ENCODE assay signal across 15 cellular contexts in genomic region chr22:43131773-43132501, GRCh38. TPM values are rescaled to one million over a fixed set of nuclear protein-coding genes. Genes with fewer than 3 reads are reported as not detected.
DNase-seq lines count a peak whose midpoint lies in the region; ATAC-seq and TF ChIP-seq lines count a peak whose summit lies in the region.
"Had no signal": no experiment of that assay in that cellular context is flagged by ENCODE, and none has a peak within 500 bp of the region (broad histone marks: within the 10 kb centered on the region; RNA-seq: fewer than 3 reads in every experiment).

No MANE protein-coding gene starts in this region.

- H3K36me3 ChIP-seq in cardiac muscle cell (peaks cover 19% of the 10 kb centered on the region), neuronal stem cell (replicated peaks in 1 of 2; ENCODE audit: control insufficient read depth in 2 of 2, insufficient read depth in 2 of 2, low read length in 2 of 2) (peaks cover 35 to 58% of the 10 kb centered on the region in 2 donors)

- H3K4me1 ChIP-seq in cardiac muscle cell (ENCODE audit: low read depth) (peaks cover 2% of the 10 kb centered on the region), neuronal stem cell (ENCODE audit: control insufficient read depth in 2 of 2, insufficient read depth in 1 of 2, low read depth in 1 of 2, low read length in 2 of 2) (peaks cover 0 to 5% of the 10 kb centered on the region in 2 donors)

- H3K36me3 Mint-ChIP-seq in neural crest cell (ENCODE audit: low read depth) = peaks cover 11% of the 10 kb centered on the region

- peak; percentile 84 for DNase-seq in Right ventricle myocardium inferior (ENCODE audit: missing footprints)
- DNase-seq in cardiac septum (ENCODE audit: low spot score) = no peak
- DNase-seq in cardiac muscle cell (ENCODE audit: low read depth in 1 of 2, low spot score in 1 of 2) = no peak
- DNase-seq in neural crest cell (ENCODE audit: low read depth, low spot score) = no peak
- DNase-seq in neuronal stem cell (ENCODE audit: low spot score) = no peak
- no peak for DNase-seq in LoVo (ENCODE audit: low spot score)
- DNase-seq in SIG-M5 (lab: John Stamatoyannopoulos, UW) = no peak
- DNase-seq: CD8-positive, alpha-beta memory T cell; GF-D8; Kasumi-1; NCI-H1436 treated with DMSO at 0.1 percent for 48 hours; NCI-H524 treated with DMSO at 0.1 percent for 48 hours had no signal

- H2BK120ac ChIP-seq in neuronal stem cell (ENCODE audit: low read depth, low read length) = no peak overlapping the region

- no peak overlapping the region for H2BK12ac ChIP-seq in neuronal stem cell (ENCODE audit: low read length)

- no peak overlapping the region for H3K4me3 Mint-ChIP-seq in neural crest cell

- H4K91ac ChIP-seq in neuronal stem cell (ENCODE audit: low read depth, low read length, poor library complexity) = no peak overlapping the region

- H3K27ac ChIP-seq in cardiac muscle cell (peak overlapping the region; percentile 12), neuronal stem cell (replicated peaks; ENCODE audit: low read length) (no peak overlapping the region)
- H3K27ac ChIP-seq: 22Rv1 had no signal

- peaks cover 3% of the 10 kb centered on the region for H3K79me1 ChIP-seq in neuronal stem cell (ENCODE audit: low read depth, low read length)

- H3K4me2 ChIP-seq in neuronal stem cell (ENCODE audit: insufficient read depth, low read length, poor library complexity, severe bottlenecking) = no peak overlapping the region

- peak overlapping the region; percentile 75 for H3K27ac Mint-ChIP-seq in neural crest cell (ENCODE audit: unreplicated experiment)

- intact Hi-C loops in Right ventricle myocardium inferior (cut with DNase I) (loop anchor here (10.0 kb wide), 1 partner anchor 267 kb away; no protein-coding TSS in a partner anchor), cardiac septum (cut with DNase I) (no loop called here)

- no peaks in the 10 kb centered on the region for H3K9me3 Mint-ChIP-seq in neural crest cell
- H3K9me3 Mint-ChIP-seq: CD8-positive, alpha-beta memory T cell had no signal

- no peak overlapping the region for H4K8ac ChIP-seq in neuronal stem cell (ENCODE audit: low read depth, low read length)

- peak; percentile 68 for ATAC-seq in Right ventricle myocardium inferior
- no peak for ATAC-seq in HG03521 (IDR thresholded peaks at IDR 0.05; ENCODE audit: unreplicated experiment)

- H3K9me3 ChIP-seq in cardiac muscle cell (ENCODE audit: low read depth) = no peaks in the 10 kb centered on the region
- H3K9me3 ChIP-seq in neuronal stem cell (replicated peaks in 1 of 2; ENCODE audit: control insufficient read depth in 2 of 2, insufficient read depth in 1 of 2, low read depth in 1 of 2, low read length in 2 of 2) = no peaks in the 10 kb centered on the region

- H3K14ac ChIP-seq in neuronal stem cell (ENCODE audit: low read length) = no peak overlapping the region

- H3K4ac ChIP-seq in neuronal stem cell (ENCODE audit: low read length) = no peak overlapping the region

- H3K4me3 ChIP-seq in cardiac muscle cell = no peak overlapping the region
- H3K4me3 ChIP-seq in neuronal stem cell (ENCODE audit: low read length in 2 of 2) = no peak overlapping the region

- no peaks in the 10 kb centered on the region for H3K27me3 Mint-ChIP-seq in neural crest cell (ENCODE audit: low read depth)
- H3K27me3 Mint-ChIP-seq: CD8-positive, alpha-beta memory T cell had no signal

- WGBS in neuronal stem cell (ENCODE audit: extremely low coverage in 2 of 2, insufficient read length in 2 of 2, insufficient replicate concordance in 1 of 2), 2 donors = no CpG with 5 or more reads among the region's 17 CpGs

- no peak overlapping the region for H2AK5ac ChIP-seq in neuronal stem cell (ENCODE audit: low read depth, low read length)

- H3K9ac ChIP-seq in neuronal stem cell (ENCODE audit: low read depth, low read length, poor library complexity) = no peak overlapping the region

- no peak overlapping the region for H2AFZ ChIP-seq in neuronal stem cell (ENCODE audit: low read length)

- no peak overlapping the region for H2BK15ac ChIP-seq in neuronal stem cell (ENCODE audit: low read length)

- no peaks in the 10 kb centered on the region for H3K4me1 Mint-ChIP-seq in neural crest cell

- no peak overlapping the region for H3K18ac ChIP-seq in neuronal stem cell (ENCODE audit: low read length)

- TF ChIP-seq CTCF in cardiac muscle cell (IDR thresholded peaks at IDR 0.05; ENCODE audit: low read depth, low read length) = no peak
- no peak for TF ChIP-seq CTCF in neural crest cell (conservative IDR thresholded peaks at IDR 0.05)

- no peaks in the 10 kb centered on the region for H3K27me3 ChIP-seq in cardiac muscle cell
- peaks cover 0 to 2% (median 0%) of the 10 kb centered on the region in 3 experiments for H3K27me3 ChIP-seq in neuronal stem cell (ENCODE audit: control insufficient read depth in 3 of 3, insufficient read depth in 3 of 3, low read depth in 1 of 3, low read length in 3 of 3)

- no peak overlapping the region for H2BK5ac ChIP-seq in neuronal stem cell (ENCODE audit: low read length)

- no peak overlapping the region for H3K23ac ChIP-seq in neuronal stem cell (ENCODE audit: low read depth, low read length, poor library complexity)

RNA-seq across cellular contexts. Expression of gene MCAT, which starts 11.3 kb away (rescaled TPM):
- total RNA-seq in Right ventricle myocardium inferior (15.5 TPM), cardiac septum (13.4 TPM), cardiac muscle cell (42.2 and 47.1 TPM in 2 replicates), neural crest cell (25.7 and 26.5 TPM in 2 replicates)
- 44.3 and 46.8 TPM in 2 replicates for polyA plus RNA-seq in cardiac muscle cell
- 14.6 TPM for polyA plus RNA-seq in neuronal stem cell (2013, experiment 1 of 2)
- polyA plus RNA-seq in neuronal stem cell (2013, experiment 2 of 2) = 12.4 TPM

RNA-seq across cellular contexts. Expression of gene TSPO, which starts 19.4 kb away (rescaled TPM):
- total RNA-seq in Right ventricle myocardium inferior (136 TPM), cardiac septum (124 TPM), cardiac muscle cell (28.9 and 59.0 TPM in 2 replicates), neural crest cell (11.1 and 12.3 TPM in 2 replicates)
- 20.3 and 52.2 TPM in 2 replicates for polyA plus RNA-seq in cardiac muscle cell
- polyA plus RNA-seq in neuronal stem cell (2013, experiment 1 of 2) = 13.7 TPM
- 13.8 TPM for polyA plus RNA-seq in neuronal stem cell (2013, experiment 2 of 2)

RNA-seq across cellular contexts. Expression of gene BIK, which starts 21.4 kb away (rescaled TPM):
- total RNA-seq in Right ventricle myocardium inferior (0.43 TPM), cardiac septum (not detected), cardiac muscle cell (21.0 and 41.7 TPM in 2 replicates), neural crest cell (0.61 and 0.86 TPM in 2 replicates)
- 34.6 and 65.4 TPM in 2 replicates for polyA plus RNA-seq in cardiac muscle cell
- polyA plus RNA-seq in neuronal stem cell (2013, experiment 1 of 2) = 1.3 TPM
- polyA plus RNA-seq in neuronal stem cell (2013, experiment 2 of 2) = 1.0 TPM
- total RNA-seq: RPMI7951 had no signal

RNA-seq across cellular contexts. Expression of gene TTLL1, which starts 42.7 kb away (rescaled TPM):
- 7.3 TPM for total RNA-seq in Right ventricle myocardium inferior
- total RNA-seq in cardiac septum = 9.5 TPM
- total RNA-seq in cardiac muscle cell = 29.9 and 38.2 TPM in 2 replicates
- polyA plus RNA-seq in cardiac muscle cell = 33.0 and 42.3 TPM in 2 replicates
- 19.1 TPM in 2 replicates for total RNA-seq in neural crest cell
- 18.5 TPM for polyA plus RNA-seq in neuronal stem cell (2013, experiment 1 of 2)
- 17.6 TPM for polyA plus RNA-seq in neuronal stem cell (2013, experiment 2 of 2)

RNA-seq across cellular contexts. Expression of gene TTLL12, which starts 55.0 kb away (rescaled TPM):
- total RNA-seq in Right ventricle myocardium inferior (13.2 TPM), cardiac septum (11.3 TPM), cardiac muscle cell (52.9 and 62.7 TPM in 2 replicates), neural crest cell (72.4 and 73.8 TPM in 2 replicates)
- polyA plus RNA-seq in cardiac muscle cell = 45.9 and 58.6 TPM in 2 replicates
- polyA plus RNA-seq in neuronal stem cell (2013, experiment 1 of 2) = 35.3 TPM
- 37.1 TPM for polyA plus RNA-seq in neuronal stem cell (2013, experiment 2 of 2)

Comparison
In these comparisons a context has a peak if more than half of its experiments do, and no peak if none do; other contexts are left out.
1. RNA of gene BIK, which starts 21.4 kb away (total RNA-seq): 21.0 to 41.7 TPM in cardiac muscle cell; 0.61 to 0.86 TPM in neural crest cell, 0.43 TPM in Right ventricle myocardium inferior (single experiment) and not detected in cardiac septum (single experiment); every median in the first group is over 10 times any median in the second.